Comparison of ENCODE assay signal across 1 cellular context in genomic region chr12:27193106-27193505, GRCh38.
TF ChIP-seq lines count a peak whose summit lies in the region.

No MANE protein-coding gene starts in this region.

TF ChIP-seq in HEK293, 187 proteins besides CTCF, POLR2A, EP300 and RAD21 (continued from another document):
- TF ChIP-seq ZNF530 (tag by site-specific recombination; IDR thresholded peaks at IDR 0.05; ENCODE audit: low read depth) (no peak), ZNF843 (tag by site-specific recombination; IDR thresholded peaks at IDR 0.05) (peak; percentile 72), ZBTB21 (tag by site-specific recombination; IDR thresholded peaks at IDR 0.05) (peak; percentile 72; the same call in 1 of the 2 replicates), PRDM1 (tag by site-specific recombination; IDR thresholded peaks at IDR 0.05) (no peak), ZNF416 (tag by site-specific recombination; IDR thresholded peaks at IDR 0.05) (no peak), ZNF394 (tag by site-specific recombination; IDR thresholded peaks at IDR 0.05; ENCODE audit: borderline replicate concordance) (no peak), ZNF692 (tag by site-specific recombination; IDR thresholded peaks at IDR 0.05) (peak; percentile 47; the same call in 1 of the 2 replicates), ZNF221 (tag by site-specific recombination; IDR thresholded peaks at IDR 0.05; ENCODE audit: borderline replicate concordance) (no peak)
TF ChIP-seq in HEK293: peak in this region for 24.
